Comparison of ENCODE assay signal across 22 cellular contexts in genomic region chr7:121157341-121157751, GRCh38.
"Had no signal": no experiment of that assay in that cellular context is flagged by ENCODE, and none has a peak within 500 bp of the region (broad histone marks: within the 10 kb centered on the region; RNA-seq: fewer than 3 reads in every experiment).

No MANE protein-coding gene starts in this region.

- H3K4me3 ChIP-seq: heart left ventricle, hepatocyte, left lung, lung, ovary, right atrium auricular region, sigmoid colon, smooth muscle cell, tibial nerve, uterus had no signal

- H3K27ac ChIP-seq: heart left ventricle, hepatocyte, left lung, ovary, right atrium auricular region, sigmoid colon, tibial nerve, uterus had no signal

- H3K4me1 ChIP-seq: heart left ventricle, left lung, right atrium auricular region, tibial nerve, uterus had no signal

- DNase-seq: heart left ventricle; islet precursor cell; left lung; mesendoderm; naive thymus-derived CD4-positive, alpha-beta T cell; ovary; sigmoid colon; stimulated activated CD4-positive, alpha-beta T cell treated with anti-CD3 and anti-CD28 coated beads, Interleukin-1b, Interleukin-23, amount 100 ng/mL, for 48 hours; stimulated activated CD4-positive, alpha-beta T cell treated with anti-CD3 and anti-CD28 coated beads, Interleukin-2, amount 100 ng/mL, for 48 hours; stimulated activated CD4-positive, alpha-beta T cell treated with anti-CD3 and anti-CD28 coated beads, Interleukin-4, amount 100 ng/mL, for 4 hours; stimulated activated CD8-positive, alpha-beta memory T cell treated with anti-CD3 and anti-CD28 coated beads, Interleukin-4, amount 100 ng/mL, for 48 hours; stimulated activated naive CD4-positive, alpha-beta T cell treated with Interleukin-2 at 50 U/mL for 16 hours; stimulated activated naive CD8-positive, alpha-beta T cell treated with anti-CD3 and anti-CD28 coated beads, Interleukin-15, amount 100 ng/mL, for 72 hours; substantia nigra; uterus had no signal

- H3K36me3 ChIP-seq: left lung, ovary, right atrium auricular region, sigmoid colon, tibial nerve, uterus had no signal

- ATAC-seq: heart left ventricle; left lung; naive thymus-derived CD4-positive, alpha-beta T cell; natural killer cell treated with Interleukin-12 subunit alpha and Interleukin-12 subunit beta and Interleukin-15 and Interleukin-18, amount 100 ng/mL, for 72 hours; stimulated activated memory B cell treated with anti-CD40 and anti-IgM and Interleukin-4, amounts not matched to agents 10 μg/mL and 1 μg/mL and 100 μg/mL, for 72 hours; stimulated activated naive CD8-positive, alpha-beta T cell treated with anti-CD3 and anti-CD28 coated beads, Interleukin-15, amount 100 ng/mL, for 72 hours had no signal

- H3K27me3 ChIP-seq: heart left ventricle, hepatocyte, left lung, ovary, right atrium auricular region, sigmoid colon, tibial nerve, uterus had no signal

- H3K9me3 ChIP-seq: heart left ventricle, left lung, ovary, right atrium auricular region, sigmoid colon, tibial nerve, uterus had no signal
